Comparison of ENCODE assay signal across 11 cellular contexts in genomic region chr17:65959630-65960029, GRCh38.
"Had no signal": no experiment of that assay in that cellular context is flagged by ENCODE, and none has a peak within 500 bp of the region (broad histone marks: within the 10 kb centered on the region; RNA-seq: fewer than 3 reads in every experiment).

No MANE protein-coding gene starts in this region.

- H3K27ac ChIP-seq: GM23248 had no signal

- H3K4me3 Mint-ChIP-seq: GM23338, H9, HFFc6 had no signal

- H2AFZ ChIP-seq: GM23248, GM23338 had no signal

- FAIRE-seq: H1, H54 had no signal

- H3K4me3 ChIP-seq: GM23248, GM23338, HAP-1 had no signal

- H3K9ac ChIP-seq: GM23248 had no signal

- H3K27ac Mint-ChIP-seq: GM23338, H9, HFFc6 had no signal

- H3K4me2 ChIP-seq: GM23338 had no signal

- H3K9me3 ChIP-seq: HAP-1 had no signal

- DNase-seq: GM23248, GOT3, H7, H9, HCEC 1CT, HFFc6 had no signal

- H3K36me3 ChIP-seq: HAP-1 had no signal

- ATAC-seq: GM23338, HCT116 had no signal

- H3K9me3 Mint-ChIP-seq: HFFc6 had no signal

- H3K4me1 Mint-ChIP-seq: GM23338, H9 had no signal

- H3K4me1 ChIP-seq: HAP-1 had no signal
